ENCODE assay signal across 8 cellular contexts in genomic region chr16:23556881-23557778, GRCh38. TPM values are rescaled to one million over a fixed set of nuclear protein-coding genes. Genes with fewer than 3 reads are reported as not detected.
DNase-seq lines count a peak whose midpoint lies in the region; ATAC-seq, FAIRE-seq and TF ChIP-seq lines count a peak whose summit lies in the region.

Gene EARS2 (minus strand): TSS chr16:23557350. CDS start chr16:23557343, 7 bp downstream.
Gene UBFD1 (plus strand): TSS chr16:23557727. CDS start chr16:23557743, 16 bp downstream.

- TF ChIP-seq EP300 in A549 (IDR thresholded peaks at IDR 0.05), result no peak

- peak within 1 kb of the TSS; percentile 89 to 98 (median 97) for H3K27ac Mint-ChIP-seq in brain

- H3K4me1 Mint-ChIP-seq in brain, result peaks cover 39% of the 10 kb centered on the region

- peak; percentile 79 for TF ChIP-seq CTCF in A549 (IDR thresholded peaks at IDR 0.05)
- peak; percentile 83 to 85 for TF ChIP-seq CTCF in brain (conservative IDR thresholded peaks at IDR 0.05)

- FAIRE-seq in A549 (lab: Jason Lieb, UNC), result no peak
- peak; percentile 81 for FAIRE-seq in TTC549 (lab: Jason Lieb, UNC)

- H3K4me2 ChIP-seq in A549, result peak within 1 kb of the TSS; percentile 91

- H3K4me1 ChIP-seq in A549, result peaks cover 24% of the 10 kb centered on the region
- no peaks in the 10 kb centered on the region for H3K4me1 ChIP-seq in iPS DF 6.9 (ENCODE audit: control insufficient read depth, insufficient read depth, low read length)

- ATAC-seq in A549, result peak; percentile 97 to 98
- peak; percentile 93 for ATAC-seq in HG03066 (IDR thresholded peaks at IDR 0.05; ENCODE audit: low read depth, unreplicated experiment)

- CTCF ChIA-PET in A549 (lab: Yijun Ruan, JAX), result interaction anchor here (0.6 to 2.5 kb wide), 20 partner anchors 8 to 579 kb away, joined by 3 to 20 read pairs (median 4); partner anchors contain the start of genes COG7 and GGA2

- TF ChIP-seq POLR2A in A549 (IDR thresholded peaks at IDR 0.05; ENCODE audit: low read length), result peak; percentile 57; the same call in 1 of the 2 replicates
- peak; percentile 61 for TF ChIP-seq POLR2A in GM18526 (IDR thresholded peaks at IDR 0.05; ENCODE audit: extremely low read depth, insufficient read length)

- no peaks in the 10 kb centered on the region for H3K27me3 ChIP-seq in iPS DF 6.9 (ENCODE audit: control insufficient read depth, insufficient read depth, low read length)

- POLR2A ChIA-PET in A549 (lab: Yijun Ruan, JAX), result interaction anchor here (0.5 to 1.2 kb wide), 8 partner anchors 12 to 165 kb away, joined by 3 to 12 read pairs (median 4); partner anchors contain the start of gene GGA2

- peak within 1 kb of the TSS; percentile 86 to 95 for H3K27ac ChIP-seq in A549
- no peak within 1 kb of the TSS for H3K27ac ChIP-seq in iPS DF 6.9 (ENCODE audit: low read length)

- H3K36me3 ChIP-seq in iPS DF 6.9 (ENCODE audit: control insufficient read depth, insufficient read depth, low read length), result peaks cover 11% of the 10 kb centered on the region

- peaks cover 38% of the 10 kb centered on the region for H3K36me3 Mint-ChIP-seq in brain

- WGBS in A549 (ENCODE audit: missing lambda C conversion rate), result 7% methylated on average over 13 of the region's 65 CpGs
- WGBS in iPS DF 6.9 (ENCODE audit: insufficient coverage, insufficient read length), result no CpG with 5 or more reads among the region's 65 CpGs

- H3K9me3 ChIP-seq in A549 (no peaks in the 10 kb centered on the region), iPS DF 6.9 (ENCODE audit: control insufficient read depth, insufficient read depth, low read length) (no peaks in the 10 kb centered on the region)

- DNase-seq in A549 (ENCODE audit: low read depth in 1 of 2, low spot score in 1 of 2) (peak; percentile 92 to 98), NCI-H2107 treated with DMSO at 0.1 percent for 48 hours (lab: John Stamatoyannopoulos, UW; ENCODE audit: unreplicated experiment) (peak; percentile 99), iPS DF 6.9 (ENCODE audit: low read depth, low spot score) (peak; percentile 93), skeletal muscle cell (ENCODE audit: low read depth) (peak; percentile 94)

- peaks cover 0 to 7% (median 3%) of the 10 kb centered on the region in 5 experiments for H3K9me3 Mint-ChIP-seq in brain

- H3K4me3 ChIP-seq in A549, result peak within 1 kb of the TSS; percentile 88
- H3K4me3 ChIP-seq in iPS DF 6.9 (ENCODE audit: low read length), result peak within 1 kb of the TSS; percentile 92
- H3K4me3 ChIP-seq in skeletal muscle cell (ENCODE audit: low read depth, low read length), result peak within 1 kb of the TSS; percentile 93

- TF ChIP-seq RAD21 in A549 (conservative IDR thresholded peaks at IDR 0.05 in 1 of 2, IDR thresholded peaks at IDR 0.05 in 1 of 2), result peak; percentile 29 to 46; a peak in 3 of 5 replicates

- H3K27me3 Mint-ChIP-seq in brain, result peaks cover 12% of the 10 kb centered on the region

- peak within 1 kb of the TSS; percentile 92 to 98 (median 95) for H3K4me3 Mint-ChIP-seq in brain

TF ChIP-seq in A549, 52 proteins besides CTCF, POLR2A, EP300 and RAD21 (continues in another document):
- 0 out of 2 replicates have a peak, but pooled peaks have one; percentile 33 for TF ChIP-seq EHF (CRISPR knock-in tag; IDR thresholded peaks at IDR 0.05)
- no peak for TF ChIP-seq NPAS2 (CRISPR knock-in tag; IDR thresholded peaks at IDR 0.05; ENCODE audit: borderline replicate concordance)
- peak; percentile 91 for TF ChIP-seq USF2 (IDR thresholded peaks at IDR 0.05)
- TF ChIP-seq NR3C1 (IDR thresholded peaks at IDR 0.05), result no peak
- peak; percentile 71; the same call in 1 of the 3 replicates for TF ChIP-seq BCL3 (IDR thresholded peaks at IDR 0.05)
- peak; percentile 76; the same call in 1 of the 2 replicates for TF ChIP-seq HEYL (CRISPR knock-in tag; IDR thresholded peaks at IDR 0.05)
- TF ChIP-seq HMGXB4 (CRISPR knock-in tag; IDR thresholded peaks at IDR 0.05; ENCODE audit: borderline replicate concordance), result peak; percentile 80; the same call in 1 of the 2 replicates
- peak; percentile 66 for TF ChIP-seq FOSB (CRISPR knock-in tag; IDR thresholded peaks at IDR 0.05)
- peak; percentile 98; the same call in 1 of the 2 replicates for TF ChIP-seq CHD4 (IDR thresholded peaks at IDR 0.05; ENCODE audit: borderline replicate concordance)
- peak; percentile 81; the same call in 1 of the 2 replicates for TF ChIP-seq TP53 (CRISPR knock-in tag; IDR thresholded peaks at IDR 0.05)
- TF ChIP-seq KDM1A (IDR thresholded peaks at IDR 0.05; ENCODE audit: low read depth), result peak; percentile 99
- peak; percentile 59 for TF ChIP-seq KDM5A (IDR thresholded peaks at IDR 0.05)
- peak; percentile 53 for TF ChIP-seq RFX5 (IDR thresholded peaks at IDR 0.05)
- peak; percentile 69 for TF ChIP-seq SMC3 (IDR thresholded peaks at IDR 0.05)
- TF ChIP-seq RCOR1 (IDR thresholded peaks at IDR 0.05; ENCODE audit: low read depth, low read length), result peak; percentile 94; the same call in 1 of the 2 replicates
- peak; percentile 100 for TF ChIP-seq HDAC2 (IDR thresholded peaks at IDR 0.05)
- peak; percentile 99 for TF ChIP-seq PHF8 (IDR thresholded peaks at IDR 0.05; ENCODE audit: borderline replicate concordance, low read depth)
- TF ChIP-seq ZSCAN20 (CRISPR knock-in tag; IDR thresholded peaks at IDR 0.05), result peak; percentile 57; the same call in 1 of the 2 replicates
- 0 out of 4 replicates have a peak, but pooled peaks of 1 of the 2 experiments have one; percentile 12 for TF ChIP-seq CEBPB (IDR thresholded peaks at IDR 0.05)
- peak; percentile 17 for TF ChIP-seq ZFP36 (IDR thresholded peaks at IDR 0.05; ENCODE audit: borderline replicate concordance, partially characterized antibody)
- TF ChIP-seq GATA3 (IDR thresholded peaks at IDR 0.05; ENCODE audit: borderline replicate concordance), result no peak; the same call in 1 of the 2 replicates
- no peak for TF ChIP-seq ATOH8 (CRISPR knock-in tag; IDR thresholded peaks at IDR 0.05; ENCODE audit: low read depth)
- peak; percentile 35; the same call in 1 of the 2 replicates for TF ChIP-seq E2F6 (IDR thresholded peaks at IDR 0.05; ENCODE audit: borderline replicate concordance, low read depth)

RNA-seq across cellular contexts. Expression of gene EARS2, which starts in this region (rescaled TPM):
- polyA plus RNA-seq in A549 (2011; rRNA removed) (45.2 and 68.6 TPM in 2 replicates), A549 (2017; fragmentation: RNase III; extraction: RNeasy Plus Mini Kit Qiagen cat#74134 plus additional on column Dnase treatment) (25.2 to 30.8 TPM (median 30.4 TPM) in 3 replicates), brain (ENCODE audit: insufficient read depth, low read depth, low replicate concordance) (22.0 TPM)
- polyA plus RNA-seq in A549 (2012; cell fraction: cytosol; rRNA removed), result 44.6 and 62.3 TPM in 2 replicates
- polyA plus RNA-seq in A549 (2012; cell fraction: nucleus; rRNA removed), result 74.4 and 108 TPM in 2 replicates
- 70.7 and 82.2 TPM in 2 replicates for polyA minus RNA-seq in A549 (2011; rRNA and poly(A)+ RNA removed)

RNA-seq across cellular contexts. Expression of gene UBFD1, which starts in this region (rescaled TPM):
- 75.2 and 78.0 TPM in 2 replicates for polyA plus RNA-seq in A549 (2011; rRNA removed)
- 44.6 and 58.7 TPM in 2 replicates for polyA plus RNA-seq in A549 (2012; cell fraction: cytosol; rRNA removed)
- polyA plus RNA-seq in A549 (2012; cell fraction: nucleus; rRNA removed), result 67.0 and 70.2 TPM in 2 replicates
- 58.1 to 60.0 TPM (median 58.6 TPM) in 3 replicates for polyA plus RNA-seq in A549 (2017; fragmentation: RNase III; extraction: RNeasy Plus Mini Kit Qiagen cat#74134 plus additional on column Dnase treatment)
- polyA minus RNA-seq in A549 (2011; rRNA and poly(A)+ RNA removed), result 41.5 and 46.0 TPM in 2 replicates
- 37.8 TPM for polyA plus RNA-seq in brain (ENCODE audit: insufficient read depth, low read depth, low replicate concordance)
